In the genomic region with DNA sequence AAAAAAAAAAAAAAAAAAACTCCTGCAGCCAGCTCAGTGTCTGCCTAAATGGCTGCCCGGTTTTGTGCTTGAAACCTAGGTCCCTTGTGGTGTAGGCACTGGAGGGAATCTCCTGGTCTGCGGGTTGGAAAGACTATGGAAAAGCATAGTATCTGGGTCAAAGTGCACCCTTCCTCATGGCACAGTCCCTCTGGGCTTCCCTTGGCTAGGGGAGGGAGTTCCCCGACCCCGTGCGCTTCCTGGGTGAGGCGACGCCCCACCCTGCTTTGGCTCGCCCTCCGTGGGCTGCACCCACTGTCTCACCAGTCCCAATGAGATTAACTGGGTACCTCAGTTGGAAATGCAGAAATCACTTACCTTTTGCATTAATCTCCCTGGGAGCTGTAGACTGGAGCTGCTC, we compare ENCODE assay signal across 14 cellular contexts. TPM values are rescaled to one million over a fixed set of nuclear protein-coding genes. Genes with fewer than 3 reads are reported as not detected.
"Had no signal": no experiment of that assay in that cellular context is flagged by ENCODE, and none has a peak within 500 bp of the region (broad histone marks: within the 10 kb centered on the region; RNA-seq: fewer than 3 reads in every experiment).

No MANE protein-coding gene starts in this region.

- H3K9me3 ChIP-seq: esophagus muscularis mucosa, pancreas, thyroid gland had no signal

- H3K36me3 ChIP-seq: esophagus muscularis mucosa, pancreas had no signal

- H3K4me1 ChIP-seq: esophagus muscularis mucosa, pancreas had no signal

- H3K27ac ChIP-seq: esophagus muscularis mucosa, pancreas, thyroid gland had no signal

- DNase-seq: activated effector memory CD4-positive, alpha-beta T cell treated with anti-CD3 and anti-CD28 coated beads, Interleukin-2, amount 50 U/mL, for 16 hours; activated T-cell treated with anti-CD3 and anti-CD28 coated beads, Interleukin-2, amount 50 U/mL, for 24 hours; amygdala; cerebellar nuclear complex; dermis blood vessel endothelial cell; pancreas; retina; T-helper 2 cell; thyroid gland had no signal

- ATAC-seq: pancreas had no signal

- H3K27me3 ChIP-seq: thyroid gland had no signal

- H3K4me3 ChIP-seq: esophagus muscularis mucosa, pancreas, thyroid gland had no signal

RNA-seq across cellular contexts. Expression of a gene that starts 14.3 kb away (rescaled TPM):
- total RNA-seq: dermis blood vessel endothelial cell, esophagus muscularis mucosa, fibroblast of villous mesenchyme, liver, mesenteric fat pad, pancreas, skeletal muscle tissue had no signal
